Comparison of ENCODE assay signal across 28 cellular contexts in the genomic region with DNA sequence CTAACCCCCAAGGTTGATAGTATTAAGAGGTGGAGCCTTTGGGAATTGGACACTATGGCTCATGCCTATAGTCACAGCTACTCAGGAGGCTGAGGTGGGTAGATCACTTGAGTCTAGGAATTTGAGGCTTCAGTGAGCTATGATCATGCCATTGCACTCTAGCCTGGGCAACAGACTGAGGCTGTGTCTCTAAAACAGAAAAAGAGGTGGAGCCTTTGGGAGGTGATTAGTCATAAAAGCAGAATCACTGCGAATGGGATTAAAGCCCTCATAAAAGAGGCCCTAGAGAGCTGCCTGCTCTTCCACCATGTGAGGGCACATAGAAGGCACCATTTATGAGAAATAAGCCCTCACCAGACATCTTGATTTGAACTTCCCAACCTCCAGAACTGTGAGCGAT.
DNase-seq lines count a peak whose midpoint lies in the region; ATAC-seq and TF ChIP-seq lines count a peak whose summit lies in the region.
"Had no signal": no experiment of that assay in that cellular context is flagged by ENCODE, and none has a peak within 500 bp of the region (broad histone marks: within the 10 kb centered on the region; RNA-seq: fewer than 3 reads in every experiment).

No MANE protein-coding gene starts in this region.

- in situ Hi-C loops in GM23248 (cut with MboI), result no loop called here
- in situ Hi-C loops in mammary epithelial cell (cut with MboI; ENCODE audit: low sequenced_read_pairs in 2 of 2), result no loop called here

- 82 to 86% methylated on average over 2 of the region's 2 CpGs for WGBS in GM23248 (ENCODE audit: low coverage in 1 of 2, low lambda C conversion rate in 2 of 2, missing lambda C conversion rate in 2 of 2), 2 experiments
- 100% methylated on average over 2 of the region's 2 CpGs for whole genome bisulfite sequencing in mammary epithelial cell (ENCODE audit: low coverage, missing lambda C conversion rate)

- no peak overlapping the region for H3K9ac ChIP-seq in GM23248
- H3K9ac ChIP-seq in mammary epithelial cell (ENCODE audit: insufficient read depth, low read length), result no peak overlapping the region

- H3K4me1 ChIP-seq in GM23248 (ENCODE audit: insufficient read depth) (no peaks in the 10 kb centered on the region), mammary epithelial cell (ENCODE audit: insufficient read depth, low read length) (no peaks in the 10 kb centered on the region)
- H3K4me1 ChIP-seq: esophagus squamous epithelium, gastroesophageal sphincter, testis had no signal

- no peaks in the 10 kb centered on the region for H3F3A ChIP-seq in GM23248 (ENCODE audit: insufficient read depth)

- H3K36me3 ChIP-seq in GM23248 (ENCODE audit: low read depth), result no peaks in the 10 kb centered on the region
- H3K36me3 ChIP-seq in mammary epithelial cell (ENCODE audit: insufficient read depth, low read length), result no peaks in the 10 kb centered on the region
- H3K36me3 ChIP-seq: cardiac muscle cell, esophagus squamous epithelium, gastroesophageal sphincter had no signal

- H3K4me3 ChIP-seq in GM23248 (no peak overlapping the region), mammary epithelial cell (replicated peaks in 1 of 3; ENCODE audit: insufficient read depth in 1 of 3, low read depth in 2 of 3, low read length in 3 of 3) (no peak overlapping the region)
- H3K4me3 ChIP-seq: cardiac muscle cell, esophagus squamous epithelium, gastroesophageal sphincter, hepatocyte, testis had no signal

- CTCF ChIA-PET in mammary epithelial cell (lab: Charles Lee; ENCODE audit: low non-redundant PET), result no interaction called here

- intact Hi-C loops in mammary epithelial cell (cut with micrococcal nuclease), result no loop called here

- BruUV-seq in mammary epithelial cell (replicated peaks; lab: Mats Ljungman, UMichigan), result no TSS peak

- ATAC-seq in GM21619 (IDR thresholded peaks at IDR 0.05; ENCODE audit: unreplicated experiment), result no peak
- ATAC-seq in GM21423 (IDR thresholded peaks at IDR 0.05; ENCODE audit: unreplicated experiment), result no peak
- ATAC-seq: effector memory CD8-positive, alpha-beta T cell; gastroesophageal sphincter; Panc1; T-cell had no signal

- no peak overlapping the region for H2AFZ ChIP-seq in GM23248
- no peak overlapping the region for H2AFZ ChIP-seq in mammary epithelial cell (ENCODE audit: low read depth, low read length)
- H2AFZ ChIP-seq: hepatocyte had no signal

- no peaks in the 10 kb centered on the region for H4K20me1 ChIP-seq in GM23248 (ENCODE audit: insufficient read depth)
- no peaks in the 10 kb centered on the region for H4K20me1 ChIP-seq in mammary epithelial cell (ENCODE audit: insufficient read depth, low read length)

- H3K79me2 ChIP-seq in GM23248 (ENCODE audit: insufficient read depth) (no peaks in the 10 kb centered on the region), mammary epithelial cell (ENCODE audit: insufficient read depth, low read length) (peaks cover 3% of the 10 kb centered on the region)
- H3K79me2 ChIP-seq: hepatocyte had no signal

- no peaks in the 10 kb centered on the region for H3K27me3 ChIP-seq in GM23248 (replicated peaks; ENCODE audit: insufficient read depth)
- no peaks in the 10 kb centered on the region for H3K27me3 ChIP-seq in mammary epithelial cell (ENCODE audit: insufficient read depth, low read length)
- H3K27me3 ChIP-seq: cardiac muscle cell, esophagus squamous epithelium, gastroesophageal sphincter, hepatocyte, neutrophil, testis had no signal

- DNase-seq in GM23248 (peak; percentile 12), LoVo (ENCODE audit: low spot score) (peak; percentile 23), mammary epithelial cell (peak; percentile 33), renal cortical epithelial cell (ENCODE audit: low read depth) (peak; percentile 32), NAMALWA (ENCODE audit: low spot score) (no peak)
- DNase-seq: activated CD4-positive, alpha-beta T cell treated with anti-CD3 and anti-CD28 coated beads, Interleukin-2, amount 50 U/mL, for 48 hours; activated CD4-positive, CD25-positive, alpha-beta regulatory T cell; amygdala; cortex of kidney; effector memory CD8-positive, alpha-beta T cell; esophagus squamous epithelium; naive B cell; NCI-H1048; NCI-H1694 treated with DMSO at 0.1 percent for 48 hours; NCI-H2171; NCI-H524; SIG-M5; stimulated activated CD4-positive, alpha-beta T cell treated with anti-CD3 and anti-CD28 coated beads, Interleukin-15, amount 100 ng/mL, for 24 hours; stimulated activated naive CD4-positive, alpha-beta T cell; T-cell; testis had no signal

- no peak for TF ChIP-seq CTCF in mammary epithelial cell (conservative IDR thresholded peaks at IDR 0.05 in 1 of 2, IDR thresholded peaks at IDR 0.05 in 1 of 2; ENCODE audit: extremely low read depth in 1 of 2, insufficient read depth in 1 of 2, low read depth in 1 of 2, low read length in 2 of 2)

- no peak overlapping the region for H3K4me2 ChIP-seq in GM23248 (ENCODE audit: unreplicated experiment)
- H3K4me2 ChIP-seq in mammary epithelial cell (ENCODE audit: insufficient read depth, low read depth, low read length), result no peak overlapping the region
- H3K4me2 ChIP-seq: hepatocyte had no signal

- H3K27ac ChIP-seq in GM23248 (no peak overlapping the region), mammary epithelial cell (ENCODE audit: insufficient read depth, low read depth, low read length) (no peak overlapping the region)
- H3K27ac ChIP-seq: cardiac muscle cell, esophagus squamous epithelium, gastroesophageal sphincter, hepatocyte, neutrophil, testis had no signal

- dilution Hi-C loops in mammary epithelial cell (cut with HindIII; ENCODE audit: low sequenced_read_pairs), result no loop called here

- H3K9me3 ChIP-seq in GM23248 (ENCODE audit: low read depth), result no peaks in the 10 kb centered on the region
- no peaks in the 10 kb centered on the region for H3K9me3 ChIP-seq in mammary epithelial cell (replicated peaks; ENCODE audit: insufficient read depth, low read length)
- H3K9me3 ChIP-seq: esophagus squamous epithelium, gastroesophageal sphincter, neutrophil, testis had no signal

- no peaks in the 10 kb centered on the region for H3K9me2 ChIP-seq in GM23248 (ENCODE audit: insufficient read depth)
